ENCODE assay signal across 1 cellular context in genomic region chr21:42878678-42878992, GRCh38.
TF ChIP-seq lines count a peak whose summit lies in the region.

No MANE protein-coding gene starts in this region.

TF ChIP-seq in GM12878, 131 proteins besides CTCF, POLR2A, EP300 and RAD21:
- TF ChIP-seq MYC (IDR thresholded peaks at IDR 0.05; ENCODE audit: insufficient read depth, insufficient read length, insufficient replicate concordance, low read length, severe bottlenecking) (peak; percentile 76), MTA3 (IDR thresholded peaks at IDR 0.05; ENCODE audit: borderline replicate concordance, low read length) (0 out of 2 replicates have a peak, but pooled peaks have one; percentile 60), MAX (IDR thresholded peaks at IDR 0.05; ENCODE audit: low read depth, low read length) (peak; percentile 67; the same call in 1 of the 2 replicates), ZNF24 (IDR thresholded peaks at IDR 0.05) (no peak), TBL1XR1 (IDR thresholded peaks at IDR 0.05; ENCODE audit: low read depth, low read length) (no peak), BHLHE40 (IDR thresholded peaks at IDR 0.05; ENCODE audit: borderline replicate concordance in 1 of 2, low read depth in 2 of 2, low read length in 1 of 2) (peak in 1 of 2 experiments; percentile 61; a peak in 1 of 4 replicates), ZNF207 (IDR thresholded peaks at IDR 0.05; ENCODE audit: borderline replicate concordance) (no peak), HCFC1 (IDR thresholded peaks at IDR 0.05; ENCODE audit: low read length) (no peak), TCF12 (IDR thresholded peaks at IDR 0.05; ENCODE audit: low read depth, low read length) (no peak), IRF3 (IDR thresholded peaks at IDR 0.05) (0 out of 2 replicates have a peak, but pooled peaks have one; percentile 21), IRF4 (IDR thresholded peaks at IDR 0.05; ENCODE audit: low read depth, low read length) (peak; percentile 7; the same call in 1 of the 2 replicates)
